29 cellular contexts compared by ENCODE assay signal in genomic region chrX:6313356-6313755, GRCh38.
"Had no signal": no experiment of that assay in that cellular context is flagged by ENCODE, and none has a peak within 500 bp of the region (broad histone marks: within the 10 kb centered on the region; RNA-seq: fewer than 3 reads in every experiment).

No MANE protein-coding gene starts in this region.

- H3K4me3 ChIP-seq: left ventricle myocardium inferior, lung, pancreas, prostate gland, skin epidermis, suprapubic skin, thoracic aorta, tibial artery, upper lobe of right lung had no signal

- H3K9me3 ChIP-seq: left ventricle myocardium inferior, pancreas, prostate gland, suprapubic skin, thoracic aorta, tibial artery, upper lobe of right lung had no signal

- DNase-seq: hypothalamus; immature natural killer cell; kidney; left ventricle myocardium inferior; naive thymus-derived CD8-positive, alpha-beta T cell; nucleus accumbens; pancreas; posterior cingulate gyrus; retina; right cardiac atrium; stimulated activated CD4-positive, alpha-beta T cell treated with anti-CD3 and anti-CD28 coated beads, Interleukin-12 subunit alpha, Interleukin-12 subunit beta, amount 100 ng/mL, for 4 hours; stimulated activated CD4-positive, alpha-beta T cell treated with anti-CD3 and anti-CD28 coated beads, Interleukin-15, amount 100 ng/mL, for 24 hours; stimulated activated CD4-positive, alpha-beta T cell treated with anti-CD3 and anti-CD28 coated beads, Interleukin-2, amount 100 ng/mL, for 24 hours; stimulated activated CD4-positive, alpha-beta T cell treated with anti-CD3 and anti-CD28 coated beads, Interleukin-4, amount 100 ng/mL, for 24 hours; stimulated activated naive CD4-positive, alpha-beta T cell; tibial artery; upper lobe of right lung had no signal

- H3K27ac Mint-ChIP-seq: immature natural killer cell; naive thymus-derived CD8-positive, alpha-beta T cell; nephron; stimulated activated effector memory CD8-positive, alpha-beta T cell treated with anti-CD3 and anti-CD28 coated beads, Interleukin-12 subunit alpha, Interleukin-12 subunit beta, amount 100 ng/mL, for 72 hours; stimulated activated naive CD8-positive, alpha-beta T cell treated with anti-CD3 and anti-CD28 coated beads, Interleukin-15, Interleukin-2, amounts not matched to agents 100 ng/mL and 50 ng/mL, for 24 hours had no signal

- H3K27ac ChIP-seq: left ventricle myocardium inferior, pancreas, prostate gland, skin epidermis, suprapubic skin, thoracic aorta, tibial artery, upper lobe of right lung had no signal

- H3K36me3 Mint-ChIP-seq: immature natural killer cell; naive thymus-derived CD8-positive, alpha-beta T cell; stimulated activated effector memory CD8-positive, alpha-beta T cell treated with anti-CD3 and anti-CD28 coated beads, Interleukin-12 subunit alpha, Interleukin-12 subunit beta, amount 100 ng/mL, for 72 hours had no signal

- H3K4me1 Mint-ChIP-seq: immature natural killer cell; naive thymus-derived CD8-positive, alpha-beta T cell; nephron; neural crest cell; stimulated activated effector memory CD8-positive, alpha-beta T cell treated with anti-CD3 and anti-CD28 coated beads, Interleukin-12 subunit alpha, Interleukin-12 subunit beta, amount 100 ng/mL, for 72 hours had no signal

- H3K4me1 ChIP-seq: left ventricle myocardium inferior, pancreas, prostate gland, suprapubic skin, tibial artery, upper lobe of right lung had no signal

- H3K9me3 Mint-ChIP-seq: nephron; stimulated activated naive CD8-positive, alpha-beta T cell treated with anti-CD3 and anti-CD28 coated beads, Interleukin-15, Interleukin-2, amounts not matched to agents 100 ng/mL and 50 ng/mL, for 24 hours had no signal

- ATAC-seq: naive thymus-derived CD8-positive, alpha-beta T cell; pancreas; right cardiac atrium; sciatic nerve; stimulated activated effector memory CD8-positive, alpha-beta T cell treated with anti-CD3 and anti-CD28 coated beads, Interleukin-12 subunit alpha, Interleukin-12 subunit beta, amount 100 ng/mL, for 72 hours; upper lobe of right lung had no signal

- FAIRE-seq: islet of Langerhans, urothelium cell line had no signal

- H3K27me3 ChIP-seq: suprapubic skin, tibial artery, upper lobe of right lung had no signal

- H3K4me3 Mint-ChIP-seq: immature natural killer cell; naive thymus-derived CD8-positive, alpha-beta T cell; nephron; neural crest cell; stimulated activated effector memory CD8-positive, alpha-beta T cell treated with anti-CD3 and anti-CD28 coated beads, Interleukin-12 subunit alpha, Interleukin-12 subunit beta, amount 100 ng/mL, for 72 hours; stimulated activated naive CD8-positive, alpha-beta T cell treated with anti-CD3 and anti-CD28 coated beads, Interleukin-15, Interleukin-2, amounts not matched to agents 100 ng/mL and 50 ng/mL, for 24 hours had no signal

- H3K27me3 Mint-ChIP-seq: stimulated activated naive CD8-positive, alpha-beta T cell treated with anti-CD3 and anti-CD28 coated beads, Interleukin-15, Interleukin-2, amounts not matched to agents 100 ng/mL and 50 ng/mL, for 24 hours had no signal

- H3K36me3 ChIP-seq: left ventricle myocardium inferior, pancreas, prostate gland, suprapubic skin, thoracic aorta, tibial artery, upper lobe of right lung had no signal
